8 cellular contexts compared by ENCODE assay signal in the genomic region with DNA sequence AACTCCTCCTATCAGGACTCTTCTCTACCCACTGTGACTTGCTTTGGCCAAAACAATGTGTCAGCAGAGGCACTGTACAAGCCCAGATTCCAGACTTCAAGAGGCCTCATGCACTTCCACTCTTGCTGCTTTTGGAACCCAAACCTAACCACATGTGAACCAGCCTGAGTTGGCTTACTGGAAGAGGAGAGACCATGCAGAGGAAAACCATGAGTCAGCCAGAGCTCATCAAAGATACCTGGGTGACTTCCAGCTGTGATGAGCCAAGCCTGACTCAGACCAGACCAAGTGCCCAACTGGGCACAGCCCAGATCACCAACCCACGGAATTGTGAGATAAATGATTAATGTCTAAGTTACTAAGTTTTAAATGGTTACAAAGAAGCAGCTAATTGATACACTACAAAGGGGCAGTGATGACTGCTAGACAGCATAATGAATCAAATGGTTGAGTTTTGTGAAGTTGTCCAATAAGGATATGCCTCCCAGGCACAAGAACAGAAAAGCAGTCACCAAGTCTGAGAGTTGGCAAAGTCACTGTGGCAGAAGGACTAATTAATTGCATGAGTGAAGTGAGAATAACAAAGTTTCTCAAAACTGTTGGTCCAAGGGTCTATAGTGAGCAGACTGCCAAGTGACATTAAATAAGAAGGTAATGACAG. TPM values are rescaled to one million over a fixed set of nuclear protein-coding genes. Genes with fewer than 3 reads are reported as not detected.
A peak's percentile ranks its signal among the peaks of the same experiment; 100 is the strongest.
DNase-seq lines count a peak whose midpoint lies in the region; ATAC-seq and TF ChIP-seq lines count a peak whose summit lies in the region.

No MANE protein-coding gene starts in this region.

- H3K4me3 Mint-ChIP-seq in activated CD8-positive, alpha-beta T cell treated with anti-CD3 and anti-CD28 coated beads, Interleukin-2, amount 10 ng/mL, durations not matched to agents 7 days and 5 days: no peak overlapping the region

- no peaks in the 10 kb centered on the region for H3K27me3 ChIP-seq in heart left ventricle

- H3K4me1 Mint-ChIP-seq in activated CD8-positive, alpha-beta T cell treated with anti-CD3 and anti-CD28 coated beads, Interleukin-2, amount 10 ng/mL, durations not matched to agents 7 days and 5 days (ENCODE audit: low read depth): no peaks in the 10 kb centered on the region

- ATAC-seq in heart left ventricle (peak in 3 of 4 donors; percentile 72 to 93 (median 89)), Right ventricle myocardium superior (ENCODE audit: poor library complexity) (no peak), GM18517 (IDR thresholded peaks at IDR 0.05; ENCODE audit: unreplicated experiment) (no peak)
- peak; percentile 85 for ATAC-seq in stimulated activated naive CD8-positive, alpha-beta T cell treated with anti-CD3 and anti-CD28 coated beads, Interleukin-15, Interleukin-2, amounts not matched to agents 100 U/mL and 50 U/mL, for 24 hours
- ATAC-seq in activated CD8-positive, alpha-beta T cell treated with anti-CD3 and anti-CD28 coated beads, Interleukin-2, amount 10 ng/mL, durations not matched to agents 7 days and 5 days: no peak

- H3K9me3 ChIP-seq in heart left ventricle: peaks cover 0 to 24% (median 6%) of the 10 kb centered on the region in 12 donors

- peaks cover 7% of the 10 kb centered on the region for H3K27me3 Mint-ChIP-seq in activated CD8-positive, alpha-beta T cell treated with anti-CD3 and anti-CD28 coated beads, Interleukin-2, amount 10 ng/mL, durations not matched to agents 7 days and 5 days (ENCODE audit: low read depth)

- CTCF ChIA-PET in activated CD8-positive, alpha-beta T cell treated with anti-CD3 and anti-CD28 coated beads, Interleukin-2, amount 10 ng/mL, durations not matched to agents 7 days and 5 days (lab: Charles Lee): no interaction called here

- peaks cover 6% of the 10 kb centered on the region for H3K9me3 Mint-ChIP-seq in activated CD8-positive, alpha-beta T cell treated with anti-CD3 and anti-CD28 coated beads, Interleukin-2, amount 10 ng/mL, durations not matched to agents 7 days and 5 days (ENCODE audit: insufficient read depth)

- no peak overlapping the region for H3K4me3 ChIP-seq in heart left ventricle

- H3K27ac Mint-ChIP-seq in activated CD8-positive, alpha-beta T cell treated with anti-CD3 and anti-CD28 coated beads, Interleukin-2, amount 10 ng/mL, durations not matched to agents 7 days and 5 days: no peak overlapping the region

- DNase-seq in heart left ventricle (peak in 2 of 5 donors; percentile 15 to 45), Right ventricle myocardium superior (no peak), MV-4-11 (lab: John Stamatoyannopoulos, UW) (peak; percentile 12), epithelial cell of prostate (ENCODE audit: low read depth, low spot score) (peak; percentile 98), SHP77 treated with DMSO at 0.1 percent for 48 hours (lab: John Stamatoyannopoulos, UW) (no peak)
- DNase-seq in stimulated activated naive CD8-positive, alpha-beta T cell treated with anti-CD3 and anti-CD28 coated beads, Interleukin-15, Interleukin-2, amounts not matched to agents 100 U/mL and 50 U/mL, for 24 hours: peak; percentile 10
- DNase-seq in activated CD8-positive, alpha-beta T cell treated with anti-CD3 and anti-CD28 coated beads, Interleukin-2, amount 10 ng/mL, durations not matched to agents 7 days and 5 days: no peak

- H3K36me3 ChIP-seq in heart left ventricle: no peaks in the 10 kb centered on the region

- H3K4me1 ChIP-seq in heart left ventricle: peaks cover 0 to 9% (median 0%) of the 10 kb centered on the region in 12 donors

- no peak for TF ChIP-seq POLR2A in heart left ventricle (IDR thresholded peaks at IDR 0.05)

- POLR2A ChIA-PET in activated CD8-positive, alpha-beta T cell treated with anti-CD3 and anti-CD28 coated beads, Interleukin-2, amount 10 ng/mL, durations not matched to agents 7 days and 5 days (lab: Charles Lee): no interaction called here

- H3K36me3 Mint-ChIP-seq in activated CD8-positive, alpha-beta T cell treated with anti-CD3 and anti-CD28 coated beads, Interleukin-2, amount 10 ng/mL, durations not matched to agents 7 days and 5 days (ENCODE audit: low read depth): no peaks in the 10 kb centered on the region

- WGBS in heart left ventricle, 4 donors: 50 to 57% (median 53%) methylated on average over 1 of the region's 1 CpG

- TF ChIP-seq CTCF in heart left ventricle (IDR thresholded peaks at IDR 0.05): no peak

- peak overlapping the region in 1 of 12 donors; percentile 52 for H3K27ac ChIP-seq in heart left ventricle
- peak overlapping the region; percentile 77 for H3K27ac ChIP-seq in epithelial cell of prostate

- intact Hi-C loops in heart left ventricle (cut with DNase I): no loop called here
- intact Hi-C loops in Right ventricle myocardium superior (cut with DNase I): no loop called here

RNA-seq across cellular contexts. Expression of a gene that starts 16.1 kb away (rescaled TPM):
- total RNA-seq in heart left ventricle (1 to 10 TPM in 3 of 9 donors, under 1 TPM in 5, not detected in 1; 0.25 to 2.2 (median 0.53) TPM), Right ventricle myocardium superior (0.16 TPM)
- under 1 TPM; 0.14 to 0.19 TPM for polyA plus RNA-seq in heart left ventricle
- not detected for total RNA-seq in activated CD8-positive, alpha-beta T cell treated with anti-CD3 and anti-CD28 coated beads, Interleukin-2, amount 10 ng/mL, durations not matched to agents 7 days and 5 days

Comparison
In these comparisons a context has a peak if more than half of its experiments do, and no peak if none do; other contexts are left out.
1. ATAC-seq: peak in heart left ventricle (3 of 4) and stimulated activated naive CD8-positive, alpha-beta T cell treated with anti-CD3 and anti-CD28 coated beads, Interleukin-15, Interleukin-2, amounts not matched to agents 100 U/mL and 50 U/mL, for 24 hours (single experiment); none in Right ventricle myocardium superior (single experiment), GM18517 (single experiment) and activated CD8-positive, alpha-beta T cell treated with anti-CD3 and anti-CD28 coated beads, Interleukin-2, amount 10 ng/mL, durations not matched to agents 7 days and 5 days (single experiment).
2. DNase-seq: peak in MV-4-11 (single experiment), epithelial cell of prostate (single experiment) and stimulated activated naive CD8-positive, alpha-beta T cell treated with anti-CD3 and anti-CD28 coated beads, Interleukin-15, Interleukin-2, amounts not matched to agents 100 U/mL and 50 U/mL, for 24 hours (single experiment); none in Right ventricle myocardium superior (single experiment), SHP77 treated with DMSO at 0.1 percent for 48 hours (single experiment) and activated CD8-positive, alpha-beta T cell treated with anti-CD3 and anti-CD28 coated beads, Interleukin-2, amount 10 ng/mL, durations not matched to agents 7 days and 5 days (single experiment).